25 cellular contexts compared by ENCODE assay signal in genomic region chr18:5451871-5452270, GRCh38.
"Had no signal": no experiment of that assay in that cellular context is flagged by ENCODE, and none has a peak within 500 bp of the region (broad histone marks: within the 10 kb centered on the region; RNA-seq: fewer than 3 reads in every experiment).

No MANE protein-coding gene starts in this region.

- DNase-seq: stimulated activated CD4-positive, alpha-beta T cell treated with anti-CD3 and anti-CD28 coated beads, Interleukin-2, amount 100 ng/mL, for 48 hours; stimulated activated CD4-positive, alpha-beta T cell treated with anti-CD3 and anti-CD28 coated beads, Interleukin-4, amount 100 ng/mL, for 1 hour; stimulated activated CD4-positive, alpha-beta T cell treated with anti-CD3 and anti-CD28 coated beads, Interleukin-4, amount 100 ng/mL, for 24 hours; stimulated activated CD4-positive, alpha-beta T cell treated with anti-CD3 and anti-CD28 coated beads, Interleukin-4, amount 100 ng/mL, for 4 hours; stimulated activated CD8-positive, alpha-beta memory T cell treated with anti-CD3 and anti-CD28 coated beads, Interleukin-4, amount 100 ng/mL, for 48 hours; stimulated activated naive B cell treated with anti-CD40 and anti-IgM and Interleukin-4, amounts not matched to agents 10 μg/mL and 1 μg/mL and 100 μg/mL, for 72 hours; stimulated activated naive CD4-positive, alpha-beta T cell; stimulated activated naive CD4-positive, alpha-beta T cell treated with Interleukin-2 at 50 U/mL for 16 hours; stimulated activated naive CD8-positive, alpha-beta T cell treated with anti-CD3 and anti-CD28 coated beads, Interleukin-15, amount 100 ng/mL, for 72 hours; stimulated activated naive CD8-positive, alpha-beta T cell treated with anti-CD3 and anti-CD28 coated beads, Interleukin-15, Interleukin-2, amounts not matched to agents 100 U/mL and 50 U/mL, for 24 hours; stomach; substantia nigra; testis; thyroid gland; tibial artery; transverse colon; upper lobe of left lung; upper lobe of right lung; uterus had no signal

- H3K4me3 ChIP-seq: stomach, suprapubic skin, testis, thoracic aorta, thyroid gland, tibial artery, tibial nerve, transverse colon, upper lobe of left lung, upper lobe of right lung, uterus, vagina had no signal

- H3K36me3 ChIP-seq: stomach, suprapubic skin, thoracic aorta, thyroid gland, tibial artery, tibial nerve, transverse colon, upper lobe of left lung, upper lobe of right lung, uterus, vagina had no signal

- H3K27ac ChIP-seq: stomach, suprapubic skin, testis, thoracic aorta, thyroid gland, tibial artery, tibial nerve, transverse colon, upper lobe of left lung, upper lobe of right lung, uterus, vagina had no signal

- ATAC-seq: stimulated activated effector memory CD8-positive, alpha-beta T cell treated with anti-CD3 and anti-CD28 coated beads, Interleukin-12 subunit alpha, Interleukin-12 subunit beta, amount 100 ng/mL, for 72 hours; stimulated activated memory B cell treated with anti-CD40 and anti-IgM and Interleukin-4, amounts not matched to agents 10 μg/mL and 1 μg/mL and 100 μg/mL, for 72 hours; stimulated activated naive B cell treated with anti-CD40 and anti-IgM and Interleukin-4, amounts not matched to agents 10 μg/mL and 1 μg/mL and 100 μg/mL, for 72 hours; stimulated activated naive CD8-positive, alpha-beta T cell treated with anti-CD3 and anti-CD28 coated beads, Interleukin-15, amount 100 ng/mL, for 72 hours; stimulated activated naive CD8-positive, alpha-beta T cell treated with anti-CD3 and anti-CD28 coated beads, Interleukin-15, Interleukin-2, amounts not matched to agents 100 U/mL and 50 U/mL, for 24 hours; upper lobe of right lung had no signal

- H3K27me3 ChIP-seq: stomach, suprapubic skin, testis, thyroid gland, tibial artery, tibial nerve, transverse colon, upper lobe of left lung, upper lobe of right lung, uterus, vagina had no signal

- H3K4me1 ChIP-seq: stomach, testis, thyroid gland, tibial artery, transverse colon, upper lobe of left lung, upper lobe of right lung, uterus, vagina had no signal

- H3K9me3 ChIP-seq: stomach, suprapubic skin, testis, thoracic aorta, thyroid gland, tibial artery, tibial nerve, transverse colon, upper lobe of left lung, upper lobe of right lung, uterus, vagina had no signal
